9 cellular contexts compared by ENCODE assay signal in genomic region chr14:100285913-100286400, GRCh38. TPM values are rescaled to one million over a fixed set of nuclear protein-coding genes. Genes with fewer than 3 reads are reported as not detected.
A peak's percentile ranks its signal among the peaks of the same experiment; 100 is the strongest.
DNase-seq lines count a peak whose midpoint lies in the region; ATAC-seq and TF ChIP-seq lines count a peak whose summit lies in the region.
"Had no signal": no experiment of that assay in that cellular context is flagged by ENCODE, and none has a peak within 500 bp of the region (broad histone marks: within the 10 kb centered on the region; RNA-seq: fewer than 3 reads in every experiment).

No MANE protein-coding gene starts in this region.

- no peaks in the 10 kb centered on the region for H3K27me3 ChIP-seq in skeletal muscle satellite cell (ENCODE audit: control insufficient read depth, insufficient read depth, low read length)

- peak overlapping the region; percentile 70 for H3K4me3 ChIP-seq in fibroblast of villous mesenchyme (ENCODE audit: low read depth, low read length)
- H3K4me3 ChIP-seq in skeletal muscle satellite cell (ENCODE audit: low read length): peak overlapping the region; percentile 89

- no peaks in the 10 kb centered on the region for H3K9me3 Mint-ChIP-seq in T-cell

- no peaks in the 10 kb centered on the region for H3K9me3 ChIP-seq in skeletal muscle satellite cell (replicated peaks; ENCODE audit: low read length)

- H3K27me3 Mint-ChIP-seq in T-cell: no peaks in the 10 kb centered on the region

- H3K4me3 Mint-ChIP-seq in T-cell: peak overlapping the region; percentile 67 to 81 (median 77)

- peak overlapping the region; percentile 97 for H3K9ac ChIP-seq in skeletal muscle satellite cell (ENCODE audit: low read depth, low read length)

- CTCF ChIA-PET in T-cell (lab: Charles Lee): interaction anchor here (0.5 to 2.8 kb wide), 9 partner anchors 17 to 92 kb away, joined by 3 to 8 read pairs (median 3); no protein-coding TSS in a partner anchor

- ATAC-seq in GM21737 (IDR thresholded peaks at IDR 0.05; ENCODE audit: unreplicated experiment) (peak; percentile 5), T-cell (replicated peaks in 1 of 4) (no peak), HG03175 (IDR thresholded peaks at IDR 0.05; ENCODE audit: unreplicated experiment) (no peak)

- H3K4me1 Mint-ChIP-seq in T-cell: peaks cover 10 to 12% (median 11%) of the 10 kb centered on the region in 3 donors

- TF ChIP-seq CTCF in fibroblast of villous mesenchyme (IDR thresholded peaks at IDR 0.05; ENCODE audit: insufficient read depth, low read depth, low read length): no peak

- H3K36me3 ChIP-seq in skeletal muscle satellite cell (ENCODE audit: insufficient read depth, low read length): peaks cover 2% of the 10 kb centered on the region

- peaks cover 17% of the 10 kb centered on the region for H3K4me1 ChIP-seq in skeletal muscle satellite cell (ENCODE audit: control insufficient read depth, insufficient read depth, low read length)

- H3K36me3 Mint-ChIP-seq in T-cell: no peaks in the 10 kb centered on the region

- DNase-seq in T-cell (no peak), fibroblast of villous mesenchyme (ENCODE audit: low read depth) (no peak), T1000 (lab: John Stamatoyannopoulos, UW) (no peak), NCI-H2171 treated with DMSO at 0.1 percent for 48 hours (lab: John Stamatoyannopoulos, UW) (no peak)
- DNase-seq in activated CD4-positive, alpha-beta T cell treated with anti-CD3 and anti-CD28 coated beads for 48 hours: no peak

- POLR2A ChIA-PET in T-cell (lab: Charles Lee): no interaction called here

- peak overlapping the region in 1 of 2 donors; percentile 53 for H3K27ac Mint-ChIP-seq in T-cell

- peak overlapping the region; percentile 99 for H3K4me2 ChIP-seq in skeletal muscle satellite cell (ENCODE audit: low read length)

RNA-seq across cellular contexts. Expression of gene SLC25A29, which starts 20.3 kb away (rescaled TPM):
- 10 to 100 TPM in 4 of 5 donors, 1 to 10 TPM in 1; 4.7 to 74.1 (median 33.4) TPM for total RNA-seq in T-cell
- 8.6 and 16.4 TPM in 2 replicates for total RNA-seq in fibroblast of villous mesenchyme
- 7.0 and 8.9 TPM in 2 replicates for total RNA-seq in skeletal muscle satellite cell (2012; rRNA removed)

RNA-seq across cellular contexts. Expression of gene SLC25A47, which starts 37.2 kb away (rescaled TPM):
- total RNA-seq in T-cell: under 1 TPM in 1 of 5 donors, not detected in 4; 0.16 TPM
- total RNA-seq in fibroblast of villous mesenchyme: not detected in 2 replicates
- total RNA-seq in skeletal muscle satellite cell (2012; rRNA removed): not detected in 2 replicates
- total RNA-seq: H4 had no signal

RNA-seq across cellular contexts. Expression of gene YY1, which starts 47.0 kb away (rescaled TPM):
- total RNA-seq in T-cell: 10 to 100 TPM; 67.5 to 86.5 (median 74.2) TPM
- total RNA-seq in fibroblast of villous mesenchyme: 38.3 and 53.1 TPM in 2 replicates
- 38.0 and 39.3 TPM in 2 replicates for total RNA-seq in skeletal muscle satellite cell (2012; rRNA removed)
